ENCODE assay signal across 9 cellular contexts in genomic region chr13:41492432-41493267, GRCh38. TPM values are rescaled to one million over a fixed set of nuclear protein-coding genes. Genes with fewer than 3 reads are reported as not detected.
DNase-seq lines count a peak whose midpoint lies in the region; ATAC-seq and TF ChIP-seq lines count a peak whose summit lies in the region.
"Had no signal": no experiment of that assay in that cellular context is flagged by ENCODE, and none has a peak within 500 bp of the region (broad histone marks: within the 10 kb centered on the region; RNA-seq: fewer than 3 reads in every experiment).

No MANE protein-coding gene starts in this region.

- H3K27me3 Mint-ChIP-seq in CD4-positive, alpha-beta T cell, result no peaks in the 10 kb centered on the region
- H3K27me3 Mint-ChIP-seq in IgD-negative memory B cell, result no peaks in the 10 kb centered on the region
- no peaks in the 10 kb centered on the region for H3K27me3 Mint-ChIP-seq in central memory CD8-positive, alpha-beta T cell

- no peak overlapping the region for H3K4me3 ChIP-seq in SK-N-SH (ENCODE audit: low read depth in 2 of 2, low read length in 1 of 2)

- H3K27ac ChIP-seq in CD4-positive, alpha-beta T cell (ENCODE audit: low read depth, low read length), result peak overlapping the region; percentile 94
- H3K27ac ChIP-seq in SK-N-SH (ENCODE audit: low read depth in 2 of 2, low read length in 1 of 2), result no peak overlapping the region

- H3K9me3 ChIP-seq in CD4-positive, alpha-beta T cell (ENCODE audit: control insufficient read depth, low read length), result no peaks in the 10 kb centered on the region
- H3K9me3 ChIP-seq in SK-N-SH, result no peaks in the 10 kb centered on the region

- H3K9ac ChIP-seq in SK-N-SH, result no peak overlapping the region

- POLR2A ChIA-PET in CD4-positive, alpha-beta T cell (lab: Charles Lee), result interaction anchor here (0.6 to 4.1 kb wide), 9 partner anchors 9 to 606 kb away, joined by 3 to 61 read pairs (median 10); partner anchors contain the start of gene RGCC
- POLR2A ChIA-PET in SK-N-SH (lab: Yijun Ruan, JAX), result no interaction called here

- intact Hi-C loops in CD4-positive, alpha-beta T cell (cut with DNase I, micrococcal nuclease), result loop anchor here in 1 of 2 experiments (1.0 to 2.0 kb wide), 2 partner anchors 28 to 33 kb away; no protein-coding TSS in a partner anchor

- no peaks in the 10 kb centered on the region for H3K27me3 ChIP-seq in CD4-positive, alpha-beta T cell (ENCODE audit: control insufficient read depth, insufficient read depth, low read length)
- H3K27me3 ChIP-seq in SK-N-SH (ENCODE audit: insufficient read depth), result no peaks in the 10 kb centered on the region; the same call in 1 of the 2 replicates

- H3K27ac Mint-ChIP-seq in CD4-positive, alpha-beta T cell, result peak overlapping the region; percentile 100
- H3K27ac Mint-ChIP-seq in IgD-negative memory B cell, result peak overlapping the region; percentile 89 to 98 (median 96)
- H3K27ac Mint-ChIP-seq in central memory CD8-positive, alpha-beta T cell (ENCODE audit: low read depth), result peak overlapping the region; percentile 87

- no peaks in the 10 kb centered on the region; a peak in 1 of 4 replicates for H3K4me1 ChIP-seq in SK-N-SH (ENCODE audit: control insufficient read depth in 1 of 2, insufficient read depth in 2 of 2, low read depth in 1 of 2, low read length in 1 of 2)

- no peak overlapping the region for H3K4me2 ChIP-seq in SK-N-SH

- no peaks in the 10 kb centered on the region for H3F3A ChIP-seq in SK-N-SH (replicated peaks; ENCODE audit: insufficient read depth)

- H2AFZ ChIP-seq in SK-N-SH (ENCODE audit: low read depth), result no peak overlapping the region

- peak; percentile 80 for ATAC-seq in CD4-positive, alpha-beta T cell (ENCODE audit: poor library complexity)
- ATAC-seq in GM19452 (IDR thresholded peaks at IDR 0.05; ENCODE audit: unreplicated experiment) (peak; percentile 47), GM18870 (IDR thresholded peaks at IDR 0.05; ENCODE audit: unreplicated experiment) (no peak)
- peak; percentile 87 for ATAC-seq in central memory CD8-positive, alpha-beta T cell (replicated peaks; ENCODE audit: extremely low read depth, poor library complexity, severe bottlenecking)

- no peaks in the 10 kb centered on the region for H3K36me3 ChIP-seq in SK-N-SH (replicated peaks in 1 of 2; ENCODE audit: control insufficient read depth in 1 of 2, insufficient read depth in 2 of 2, low read length in 1 of 2)

- H3K79me2 ChIP-seq in SK-N-SH (ENCODE audit: insufficient read depth), result no peaks in the 10 kb centered on the region

- CTCF ChIA-PET in CD4-positive, alpha-beta T cell (lab: Charles Lee), result interaction anchor here (0.9 to 9.0 kb wide), 7 partner anchors 20 to 81 kb away, joined by 3 to 49 read pairs (median 3); partner anchors contain the start of gene RGCC
- CTCF ChIA-PET in SK-N-SH (lab: Yijun Ruan, JAX), result no interaction called here

- TF ChIP-seq EP300 in SK-N-SH (IDR thresholded peaks at IDR 0.05; ENCODE audit: borderline replicate concordance in 1 of 2, low read depth in 1 of 2, low read length in 1 of 2), result no peak

- 52% methylated on average over 4 of the region's 4 CpGs for WGBS in SK-N-SH (ENCODE audit: low lambda C conversion rate)

- peaks cover 10% of the 10 kb centered on the region for H3K36me3 Mint-ChIP-seq in CD4-positive, alpha-beta T cell (ENCODE audit: low read depth)
- no peaks in the 10 kb centered on the region for H3K36me3 Mint-ChIP-seq in IgD-negative memory B cell
- H3K36me3 Mint-ChIP-seq in central memory CD8-positive, alpha-beta T cell (ENCODE audit: insufficient read depth), result peaks cover 9% of the 10 kb centered on the region

- no peaks in the 10 kb centered on the region for H4K20me1 ChIP-seq in SK-N-SH (ENCODE audit: insufficient read depth)

- no peak for TF ChIP-seq CTCF in CD4-positive, alpha-beta T cell (IDR thresholded peaks at IDR 0.05)
- TF ChIP-seq CTCF in SK-N-SH (IDR thresholded peaks at IDR 0.05), result no peak

- H3K4me3 Mint-ChIP-seq in CD4-positive, alpha-beta T cell, result peak overlapping the region; percentile 81
- peak overlapping the region; percentile 29 to 88 (median 68) for H3K4me3 Mint-ChIP-seq in IgD-negative memory B cell
- H3K4me3 Mint-ChIP-seq in central memory CD8-positive, alpha-beta T cell, result peak overlapping the region; percentile 25

- DNase-seq in CD4-positive, alpha-beta T cell, result peak in 5 of 10 experiments; percentile 17 to 32 (median 21)
- peak in 1 of 2 donors; percentile 40 for DNase-seq in central memory CD8-positive, alpha-beta T cell (ENCODE audit: low spot score in 2 of 2)
- DNase-seq in iPS-NIHi11 (ENCODE audit: low spot score) (no peak), SK-N-SH (no peak), GM19238 (ENCODE audit: insufficient read length, low spot score) (no peak)
- DNase-seq: NCI-H2107 had no signal

- no peak for TF ChIP-seq RAD21 in SK-N-SH (IDR thresholded peaks at IDR 0.05; ENCODE audit: low read length)

- no peaks in the 10 kb centered on the region for H3K9me2 ChIP-seq in SK-N-SH

- H3K4me1 Mint-ChIP-seq in CD4-positive, alpha-beta T cell (ENCODE audit: low read depth), result peaks cover 91% of the 10 kb centered on the region
- peaks cover 38 to 60% (median 40%) of the 10 kb centered on the region in 3 donors for H3K4me1 Mint-ChIP-seq in IgD-negative memory B cell
- peaks cover 44% of the 10 kb centered on the region for H3K4me1 Mint-ChIP-seq in central memory CD8-positive, alpha-beta T cell

- H3K9me3 Mint-ChIP-seq in CD4-positive, alpha-beta T cell, result no peaks in the 10 kb centered on the region
- H3K9me3 Mint-ChIP-seq in IgD-negative memory B cell, result no peaks in the 10 kb centered on the region
- no peaks in the 10 kb centered on the region for H3K9me3 Mint-ChIP-seq in central memory CD8-positive, alpha-beta T cell

TF ChIP-seq in SK-N-SH, 30 proteins besides CTCF, POLR2A, EP300 and RAD21 (continues in another document):
- TF ChIP-seq REST (IDR thresholded peaks at IDR 0.05; ENCODE audit: low read depth, low read length) (no peak), JUND (IDR thresholded peaks at IDR 0.05) (no peak), TCF12 (IDR thresholded peaks at IDR 0.05) (no peak), RFX5 (IDR thresholded peaks at IDR 0.05; ENCODE audit: low read length) (no peak), MXI1 (IDR thresholded peaks at IDR 0.05; ENCODE audit: low read depth, low read length) (no peak), CHD2 (IDR thresholded peaks at IDR 0.05; ENCODE audit: low read length, partially characterized antibody) (no peak), MAX (IDR thresholded peaks at IDR 0.05; ENCODE audit: low read depth) (no peak), RXRA (IDR thresholded peaks at IDR 0.05; ENCODE audit: borderline replicate concordance, low read depth) (no peak), YY1 (IDR thresholded peaks at IDR 0.05; ENCODE audit: low read depth) (no peak), USF2 (IDR thresholded peaks at IDR 0.05; ENCODE audit: borderline replicate concordance, low read depth, low read length) (no peak), EZH2phosphoT487 (IDR thresholded peaks at IDR 0.05; ENCODE audit: borderline replicate concordance, low read depth) (no peak), FOXJ3 (CRISPR knock-in tag; IDR thresholded peaks at IDR 0.05) (no peak), SMC3 (IDR thresholded peaks at IDR 0.05; ENCODE audit: low read depth, low read length) (no peak), USF1 (IDR thresholded peaks at IDR 0.05; ENCODE audit: borderline replicate concordance, low read depth) (no peak)

RNA-seq across cellular contexts. Expression of gene RGCC, which starts 35.3 kb away (rescaled TPM):
- total RNA-seq in CD4-positive, alpha-beta T cell, result 100 to 1,000 TPM; 752 to 758 TPM
- polyA plus RNA-seq in IgD-negative memory B cell (6.8 TPM), SK-N-SH (2012; rRNA removed) (0.05 TPM in 1 of 2 replicates, not detected in the other)
- polyA plus RNA-seq in SK-N-SH (2012; cell fraction: cytosol; rRNA removed), result 0.05 TPM in 2 replicates
- 0.15 and 0.18 TPM in 2 replicates for polyA plus RNA-seq in SK-N-SH (2012; cell fraction: nucleus; rRNA removed)

Comparison
In these comparisons a context has a peak if more than half of its experiments do, and no peak if none do; other contexts are left out.
1. H3K4me3 Mint-ChIP-seq: peak in every context shown above with its lines; median percentile 81 in CD4-positive, alpha-beta T cell; 68 in IgD-negative memory B cell; 25 in central memory CD8-positive, alpha-beta T cell.